In genomic region chr11:73178092-73178539, GRCh38 we compare ENCODE assay signal across 8 cellular contexts. TPM values are rescaled to one million over a fixed set of nuclear protein-coding genes. Genes with fewer than 3 reads are reported as not detected.
A peak's percentile ranks its signal among the peaks of the same experiment; 100 is the strongest.
DNase-seq lines count a peak whose midpoint lies in the region; ATAC-seq and TF ChIP-seq lines count a peak whose summit lies in the region.

No MANE protein-coding gene starts in this region.

- TF ChIP-seq POLR2A in prostate gland (IDR thresholded peaks at IDR 0.05) = no peak

- POLR2A ChIA-PET in CD8-positive, alpha-beta T cell (lab: Charles Lee) = interaction anchor here (1.0 to 2.2 kb wide), 4 partner anchors 34 to 453 kb away, joined by 4 to 12 read pairs (median 6); partner anchors contain the start of gene FCHSD2

- intact Hi-C loops in CD8-positive, alpha-beta T cell (cut with DNase I, micrococcal nuclease) = loop anchor here (1.0 to 5.0 kb wide), 9 partner anchors 36 to 591 kb away; partner anchors contain the start of gene FCHSD2 (in 1 of the 2)
- intact Hi-C loops in Right ventricle myocardium inferior (cut with DNase I) = loop anchor here (2.0 to 5.0 kb wide), 4 partner anchors 35 to 456 kb away; partner anchors contain the start of gene FCHSD2
- intact Hi-C loops in prostate gland (cut with DNase I) = loop anchor here (1.0 to 5.0 kb wide), 2 partner anchors 256 to 347 kb away; no protein-coding TSS in a partner anchor
- intact Hi-C loops in upper lobe of right lung (cut with DNase I) = loop anchor here (10.0 kb wide), 1 partner anchor 453 kb away; no protein-coding TSS in a partner anchor

- TF ChIP-seq CTCF in CD8-positive, alpha-beta T cell (IDR thresholded peaks at IDR 0.05) = peak; percentile 80
- TF ChIP-seq CTCF in prostate gland (IDR thresholded peaks at IDR 0.05) = peak; percentile 61 to 92 (median 87)
- peak; percentile 81 for TF ChIP-seq CTCF in upper lobe of right lung (IDR thresholded peaks at IDR 0.05)

- no peak overlapping the region for H3K27ac Mint-ChIP-seq in CD8-positive, alpha-beta T cell
- H3K27ac Mint-ChIP-seq in activated naive CD4-positive, alpha-beta T cell treated with anti-CD3 and anti-CD28 coated beads, Interleukin-2, amount 50 U/mL, for 72 hours = no peak overlapping the region

- H3K27ac ChIP-seq in CD8-positive, alpha-beta T cell (ENCODE audit: low read depth, low read length) = no peak overlapping the region
- no peak overlapping the region for H3K27ac ChIP-seq in prostate gland
- H3K27ac ChIP-seq in upper lobe of right lung = peak overlapping the region; percentile 47

- H3K4me1 ChIP-seq in CD8-positive, alpha-beta T cell (ENCODE audit: insufficient read depth, low read length) = no peaks in the 10 kb centered on the region
- H3K4me1 ChIP-seq in prostate gland (replicated peaks) (no peaks in the 10 kb centered on the region), upper lobe of right lung (peaks cover 26% of the 10 kb centered on the region)

- DNase-seq in CD8-positive, alpha-beta T cell = peak; percentile 65 to 87 (median 80)
- peak; percentile 70 for DNase-seq in LHCN-M2 (ENCODE audit: low read depth)
- peak; percentile 64 to 77 for DNase-seq in activated naive CD4-positive, alpha-beta T cell treated with anti-CD3 and anti-CD28 coated beads, Interleukin-2, amount 50 U/mL, for 72 hours (ENCODE audit: low spot score in 2 of 2)
- peak; percentile 91 for DNase-seq in Right ventricle myocardium inferior (ENCODE audit: missing footprints)
- DNase-seq in prostate gland (ENCODE audit: low spot score) = peak; percentile 81
- DNase-seq in upper lobe of right lung = peak; percentile 89

- no peaks in the 10 kb centered on the region for H3K9me3 ChIP-seq in CD8-positive, alpha-beta T cell (ENCODE audit: low read length)
- H3K9me3 ChIP-seq in prostate gland = no peaks in the 10 kb centered on the region
- H3K9me3 ChIP-seq in upper lobe of right lung = no peaks in the 10 kb centered on the region

- H3K9me3 Mint-ChIP-seq in CD8-positive, alpha-beta T cell = no peaks in the 10 kb centered on the region
- H3K9me3 Mint-ChIP-seq in activated naive CD4-positive, alpha-beta T cell treated with anti-CD3 and anti-CD28 coated beads, Interleukin-2, amount 50 U/mL, for 72 hours = no peaks in the 10 kb centered on the region

- 24% methylated on average over 9 of the region's 9 CpGs for WGBS in prostate gland

- H3K4me1 Mint-ChIP-seq in CD8-positive, alpha-beta T cell (ENCODE audit: low read depth) = peaks cover 3% of the 10 kb centered on the region

- H3K4me3 Mint-ChIP-seq in CD8-positive, alpha-beta T cell = no peak overlapping the region

- H3K36me3 Mint-ChIP-seq in CD8-positive, alpha-beta T cell = no peaks in the 10 kb centered on the region
- no peaks in the 10 kb centered on the region for H3K36me3 Mint-ChIP-seq in activated naive CD4-positive, alpha-beta T cell treated with anti-CD3 and anti-CD28 coated beads, Interleukin-2, amount 50 U/mL, for 72 hours

- H3K27me3 ChIP-seq in CD8-positive, alpha-beta T cell (ENCODE audit: insufficient read depth, low read length) = no peaks in the 10 kb centered on the region
- no peaks in the 10 kb centered on the region for H3K27me3 ChIP-seq in prostate gland (replicated peaks; ENCODE audit: insufficient read depth)
- H3K27me3 ChIP-seq in upper lobe of right lung = no peaks in the 10 kb centered on the region

- peak; percentile 100 for ATAC-seq in CD8-positive, alpha-beta T cell
- ATAC-seq in GM21390 (IDR thresholded peaks at IDR 0.05; ENCODE audit: unreplicated experiment) = peak; percentile 71
- peak; percentile 98 for ATAC-seq in SK-N-SH treated with all-trans-retinoic acid at 6 μM for 48 hours
- ATAC-seq in activated naive CD4-positive, alpha-beta T cell treated with anti-CD3 and anti-CD28 coated beads, Interleukin-2, amount 50 U/mL, for 72 hours = peak; percentile 99
- ATAC-seq in Right ventricle myocardium inferior = peak; percentile 69
- ATAC-seq in upper lobe of right lung = peak; percentile 96

- no peak overlapping the region for H3K4me3 ChIP-seq in CD8-positive, alpha-beta T cell (ENCODE audit: low read depth, low read length)
- H3K4me3 ChIP-seq in prostate gland (no peak overlapping the region), upper lobe of right lung (no peak overlapping the region)

- H3K27me3 Mint-ChIP-seq in CD8-positive, alpha-beta T cell (ENCODE audit: low read depth) = no peaks in the 10 kb centered on the region

- CTCF ChIA-PET in CD8-positive, alpha-beta T cell (lab: Charles Lee) = interaction anchor here (0.6 to 7.2 kb wide), 53 partner anchors 9 to 1062 kb away, joined by 3 to 111 read pairs (median 4); partner anchors contain the start of gene FCHSD2

- H3K36me3 ChIP-seq in CD8-positive, alpha-beta T cell (ENCODE audit: insufficient read depth, low read length) = no peaks in the 10 kb centered on the region
- H3K36me3 ChIP-seq in prostate gland (no peaks in the 10 kb centered on the region), upper lobe of right lung (no peaks in the 10 kb centered on the region)

TF ChIP-seq in SK-N-SH treated with all-trans-retinoic acid at 6 μM for 48 hours, 23 proteins besides CTCF, POLR2A, EP300 and RAD21:
- TF ChIP-seq RARB (CRISPR knock-in tag; IDR thresholded peaks at IDR 0.05) (no peak), TOX (CRISPR knock-in tag; IDR thresholded peaks at IDR 0.05; ENCODE audit: borderline replicate concordance) (no peak), ZFP30 (CRISPR knock-in tag; IDR thresholded peaks at IDR 0.05) (no peak), ESRRG (CRISPR knock-in tag; IDR thresholded peaks at IDR 0.05) (no peak), PATZ1 (CRISPR knock-in tag; IDR thresholded peaks at IDR 0.05; ENCODE audit: borderline replicate concordance) (no peak), CREB5 (CRISPR knock-in tag; IDR thresholded peaks at IDR 0.05; ENCODE audit: low read depth) (no peak), ZC3H10 (CRISPR knock-in tag; IDR thresholded peaks at IDR 0.05) (no peak), BACH2 (CRISPR knock-in tag; IDR thresholded peaks at IDR 0.05; ENCODE audit: borderline replicate concordance) (no peak), ARNTL (CRISPR knock-in tag; IDR thresholded peaks at IDR 0.05; ENCODE audit: borderline replicate concordance, low read depth) (no peak), SNAI2 (CRISPR knock-in tag; IDR thresholded peaks at IDR 0.05) (no peak), CSRNP3 (CRISPR knock-in tag; IDR thresholded peaks at IDR 0.05) (no peak), CSDC2 (CRISPR knock-in tag; IDR thresholded peaks at IDR 0.05) (no peak), ZNF8 (CRISPR knock-in tag; IDR thresholded peaks at IDR 0.05) (no peak)

RNA-seq across cellular contexts. Expression of gene FCHSD2, which starts 36.0 kb away (rescaled TPM):
- total RNA-seq in CD8-positive, alpha-beta T cell = 10 to 100 TPM; 38.8 to 41.1 TPM
- 5.1 and 5.9 TPM in 2 replicates for total RNA-seq in LHCN-M2 (2014; rRNA removed)
- 9.2 TPM for polyA plus RNA-seq in LHCN-M2 (2012)
- total RNA-seq in activated naive CD4-positive, alpha-beta T cell treated with anti-CD3 and anti-CD28 coated beads, Interleukin-2, amount 50 U/mL, for 72 hours = 10 to 100 TPM; 10.3 to 32.4 TPM
- 36.6 TPM for total RNA-seq in Right ventricle myocardium inferior
- 10 to 100 TPM in 1 of 2 donors, 1 to 10 TPM in 1; 9.9 to 45.3 TPM for total RNA-seq in prostate gland
- 71.2 TPM for total RNA-seq in upper lobe of right lung

RNA-seq across cellular contexts. Expression of gene P2RY2, which starts 40.0 kb away (rescaled TPM):
- total RNA-seq in CD8-positive, alpha-beta T cell = not detected
- total RNA-seq in LHCN-M2 (2014; rRNA removed) (not detected in 2 replicates), Right ventricle myocardium inferior (20.0 TPM), prostate gland (1 to 10 TPM; 2.7 to 3.5 TPM), upper lobe of right lung (7.4 TPM)
- polyA plus RNA-seq in LHCN-M2 (2012) = 0.10 TPM
- not detected for total RNA-seq in activated naive CD4-positive, alpha-beta T cell treated with anti-CD3 and anti-CD28 coated beads, Interleukin-2, amount 50 U/mL, for 72 hours
